ENCODE assay signal across 2 cellular contexts in genomic region chr5:177387405-177387804, GRCh38.
TF ChIP-seq lines count a peak whose summit lies in the region.

No MANE protein-coding gene starts in this region.

TF ChIP-seq in GM12891, 5 proteins besides CTCF, POLR2A, EP300 and RAD21:
- TF ChIP-seq POU2F2 (IDR thresholded peaks at IDR 0.05; ENCODE audit: low read depth, low read length) (no peak), SPI1 (IDR thresholded peaks at IDR 0.05; ENCODE audit: low read depth, low read length) (no peak), POLR2AphosphoS5 (IDR thresholded peaks at IDR 0.05; ENCODE audit: low read depth, low read length) (no peak), PAX5 (IDR thresholded peaks at IDR 0.05; ENCODE audit: insufficient read depth, low read length, severe bottlenecking) (no peak)
TF ChIP-seq in GM12891: peak in this region for 0.

TF ChIP-seq in GM12878, 131 proteins besides CTCF, POLR2A, EP300 and RAD21:
- TF ChIP-seq BHLHE40 (IDR thresholded peaks at IDR 0.05; ENCODE audit: borderline replicate concordance in 1 of 2, low read depth in 2 of 2, low read length in 1 of 2) (peak in 1 of 2 experiments; percentile 7; a peak in 1 of 4 replicates), SP1 (IDR thresholded peaks at IDR 0.05; ENCODE audit: low read depth, low read length) (no peak), USF1 (IDR thresholded peaks at IDR 0.05; ENCODE audit: borderline replicate concordance, extremely low read length, insufficient read depth, low read depth, low read length) (peak; percentile 9)
